In genomic region chr17:53909802-53910201, GRCh38 we compare ENCODE assay signal across 24 cellular contexts.
"Had no signal": no experiment of that assay in that cellular context is flagged by ENCODE, and none has a peak within 500 bp of the region (broad histone marks: within the 10 kb centered on the region; RNA-seq: fewer than 3 reads in every experiment).

No MANE protein-coding gene starts in this region.

- FAIRE-seq: small intestine, urothelium cell line had no signal

- H3K9me3 ChIP-seq: ovary, psoas muscle, right lobe of liver, sigmoid colon, thoracic aorta, thyroid gland, tibial nerve, upper lobe of left lung, vagina had no signal

- H3K9ac ChIP-seq: neural progenitor cell, parathyroid adenoma had no signal

- H3K27ac ChIP-seq: neural progenitor cell, ovary, parathyroid adenoma, psoas muscle, right lobe of liver, sigmoid colon, stomach, thoracic aorta, thyroid gland, tibial nerve, upper lobe of left lung, vagina had no signal

- H3K4me3 ChIP-seq: neural progenitor cell, ovary, psoas muscle, right lobe of liver, sigmoid colon, stomach, thoracic aorta, thyroid gland, tibial nerve, upper lobe of left lung, vagina had no signal

- DNase-seq: occipital lobe; ovary; posterior cingulate gyrus; psoas muscle; right cardiac atrium; right lobe of liver; sigmoid colon; small intestine; stimulated activated CD4-positive, alpha-beta T cell treated with anti-CD3 and anti-CD28 coated beads, Interleukin-15, amount 100 ng/mL, for 24 hours; stimulated activated CD4-positive, alpha-beta T cell treated with anti-CD3 and anti-CD28 coated beads, Interleukin-2, amount 100 ng/mL, for 24 hours; stimulated activated CD4-positive, alpha-beta T cell treated with anti-CD3 and anti-CD28 coated beads, Interleukin-2, amount 100 ng/mL, for 48 hours; stimulated activated CD4-positive, alpha-beta T cell treated with anti-CD3 and anti-CD28 coated beads, Interleukin-4, amount 100 ng/mL, for 24 hours; stimulated activated naive B cell treated with anti-CD40 and anti-IgM and Interleukin-4, amounts not matched to agents 10 μg/mL and 1 μg/mL and 100 μg/mL, for 72 hours; stimulated activated naive CD4-positive, alpha-beta T cell treated with Interleukin-2 at 50 U/mL for 16 hours; stomach; thyroid gland; trophoblast cell; upper lobe of left lung had no signal

- H3K36me3 ChIP-seq: neural progenitor cell, ovary, right lobe of liver, sigmoid colon, stomach, thoracic aorta, thyroid gland, tibial nerve, upper lobe of left lung, vagina had no signal

- H3K4me1 ChIP-seq: neural progenitor cell, parathyroid adenoma, psoas muscle, right lobe of liver, sigmoid colon, stomach, thyroid gland, tibial nerve, upper lobe of left lung, vagina had no signal
